In the genomic region with DNA sequence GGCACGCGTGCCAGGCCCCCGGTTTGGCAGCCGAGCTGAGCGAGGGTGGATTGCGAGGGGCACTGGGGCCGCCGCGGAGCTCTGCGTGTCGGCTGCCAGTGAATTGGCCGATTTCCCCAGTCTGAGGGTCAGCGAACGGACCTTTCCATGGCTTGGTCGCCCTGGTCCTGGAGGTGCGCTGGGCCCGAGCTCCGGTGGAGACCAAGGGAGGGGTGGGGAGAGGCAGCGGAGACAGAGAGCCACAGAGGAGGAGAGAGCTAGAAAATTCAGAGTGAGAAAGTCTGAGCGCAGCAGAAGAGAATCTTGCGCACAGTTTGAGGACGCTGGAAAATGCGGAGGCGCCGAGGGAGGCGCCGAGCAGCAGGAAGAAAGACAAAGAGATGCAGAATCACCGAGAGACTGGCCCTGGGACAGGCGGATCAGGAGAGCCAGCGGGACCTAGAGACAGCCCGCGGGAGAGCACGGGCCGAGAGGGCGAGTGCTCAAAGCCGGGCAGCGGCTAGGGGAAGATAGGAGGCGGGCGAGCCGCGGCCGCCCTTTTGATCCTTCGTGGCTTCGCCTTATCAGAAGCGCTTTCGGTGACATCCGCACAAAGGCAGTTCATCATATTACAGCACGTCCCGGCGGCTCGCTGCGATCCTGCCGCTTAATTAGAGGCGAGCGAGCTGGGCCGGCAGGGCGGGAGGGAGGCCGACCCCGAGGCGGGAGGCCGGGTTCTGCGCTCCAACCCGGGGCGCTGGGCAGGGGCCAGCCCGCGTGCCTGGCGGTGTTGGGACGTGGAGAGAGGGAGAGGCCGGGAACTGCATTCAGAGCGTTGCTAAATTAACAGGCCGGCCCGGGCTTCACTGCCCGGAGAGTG, we compare ENCODE assay signal across 13 cellular contexts. TPM values are rescaled to one million over a fixed set of nuclear protein-coding genes. Genes with fewer than 3 reads are reported as not detected.
A peak's percentile ranks its signal among the peaks of the same experiment; 100 is the strongest.
DNase-seq lines count a peak whose midpoint lies in the region; ATAC-seq and TF ChIP-seq lines count a peak whose summit lies in the region.
"Had no signal": no experiment of that assay in that cellular context is flagged by ENCODE, and none has a peak within 500 bp of the region (broad histone marks: within the 10 kb centered on the region; RNA-seq: fewer than 3 reads in every experiment).

No MANE protein-coding gene starts in this region.

- intact Hi-C loops in activated naive CD4-positive, alpha-beta T cell treated with anti-CD3 and anti-CD28 coated beads for 36 hours (cut with micrococcal nuclease), result no loop called here
- intact Hi-C loops in Panc1 (cut with micrococcal nuclease; ENCODE audit: unreplicated experiment), result no loop called here

- H3K79me1 ChIP-seq in mesenchymal stem cell (replicated peaks; ENCODE audit: low read length, poor library complexity, severe bottlenecking), result no peaks in the 10 kb centered on the region

- H2BK12ac ChIP-seq in mesenchymal stem cell (ENCODE audit: low read length in 2 of 2), result no peak overlapping the region

- H3K36me3 ChIP-seq in Panc1 (ENCODE audit: control insufficient read depth, insufficient read depth, low read length) (no peaks in the 10 kb centered on the region; the same call in 1 of the 2 replicates), iPS-18a (ENCODE audit: control insufficient read depth, low read depth, low read length) (no peaks in the 10 kb centered on the region), mesenchymal stem cell (ENCODE audit: control insufficient read depth in 1 of 2, insufficient read depth in 2 of 2, low read depth in 1 of 2, low read length in 2 of 2) (no peaks in the 10 kb centered on the region), HAP-1 (replicated peaks) (no peaks in the 10 kb centered on the region)

- H4K8ac ChIP-seq in mesenchymal stem cell (ENCODE audit: low read length), result no peak overlapping the region

- H3K9me3 ChIP-seq in Panc1 (ENCODE audit: control insufficient read depth, insufficient read depth, low read depth, low read length) (no peaks in the 10 kb centered on the region), iPS-18a (ENCODE audit: control insufficient read depth, low read depth, low read length) (no peaks in the 10 kb centered on the region), mesenchymal stem cell (ENCODE audit: control insufficient read depth, low read length) (no peaks in the 10 kb centered on the region), HAP-1 (no peaks in the 10 kb centered on the region)

- H2BK120ac ChIP-seq in mesenchymal stem cell (ENCODE audit: low read depth, low read length), result no peak overlapping the region

- H3K4me1 ChIP-seq in Panc1 (ENCODE audit: control insufficient read depth, insufficient read depth, low read length) (peaks cover 11% of the 10 kb centered on the region), iPS-18a (ENCODE audit: control insufficient read depth, low read depth, low read length) (peaks cover 49% of the 10 kb centered on the region), mesenchymal stem cell (ENCODE audit: control insufficient read depth, insufficient read depth, low read depth, low read length) (peaks cover 10% of the 10 kb centered on the region), HAP-1 (no peaks in the 10 kb centered on the region)

- no peak overlapping the region for H3K18ac ChIP-seq in mesenchymal stem cell (ENCODE audit: low read depth in 1 of 2, low read length in 2 of 2)

- H3K36me3 Mint-ChIP-seq in activated naive CD4-positive, alpha-beta T cell treated with anti-CD3 and anti-CD28 coated beads for 36 hours (ENCODE audit: low read depth), result no peaks in the 10 kb centered on the region

- H3K14ac ChIP-seq in mesenchymal stem cell (ENCODE audit: low read length in 2 of 2), result no peak overlapping the region

- H3K4me2 ChIP-seq in mesenchymal stem cell (ENCODE audit: low read length, poor library complexity, severe bottlenecking), result no peak overlapping the region

- no peak overlapping the region for H2AFZ ChIP-seq in mesenchymal stem cell (ENCODE audit: low read depth, low read length)

- no peak for DNase-seq in activated naive CD4-positive, alpha-beta T cell treated with anti-CD3 and anti-CD28 coated beads for 36 hours
- no peak for DNase-seq in activated naive CD4-positive, alpha-beta T cell treated with anti-CD3 and anti-CD28 coated beads, Interleukin-2, amount 50 U/mL, for 16 hours
- DNase-seq in Panc1 (ENCODE audit: low read depth, low spot score) (no peak), mesenchymal stem cell (no peak), HAP-1 (ENCODE audit: low spot score in 2 of 2) (no peak)
- DNase-seq in stimulated activated naive CD8-positive, alpha-beta T cell treated with anti-CD3 and anti-CD28 coated beads, Interleukin-15, Interleukin-2, amounts not matched to agents 100 U/mL and 50 U/mL, for 24 hours, result no peak
- DNase-seq: activated CD4-positive, alpha-beta T cell treated with anti-CD3 and anti-CD28 coated beads for 1 hour; COR-L47 had no signal

- no peak overlapping the region for H3K23ac ChIP-seq in mesenchymal stem cell (ENCODE audit: low read length in 2 of 2)

- BruUV-seq in Panc1 (replicated peaks; lab: Mats Ljungman, UMichigan), result no TSS peak

- no peak for TF ChIP-seq CTCF in Panc1 (IDR thresholded peaks at IDR 0.05)

- no peak overlapping the region for H2BK5ac ChIP-seq in mesenchymal stem cell (ENCODE audit: low read depth, low read length, poor library complexity, severe bottlenecking)

- no peak overlapping the region for H4K91ac ChIP-seq in mesenchymal stem cell (ENCODE audit: low read length)

- peak; percentile 62 for ATAC-seq in Panc1
- ATAC-seq in stimulated activated naive CD8-positive, alpha-beta T cell treated with anti-CD3 and anti-CD28 coated beads, Interleukin-15, Interleukin-2, amounts not matched to agents 100 U/mL and 50 U/mL, for 24 hours, result peak; percentile 40
- no peak for ATAC-seq in GM21515 (IDR thresholded peaks at IDR 0.05; ENCODE audit: unreplicated experiment)

- no peak overlapping the region for H2BK15ac ChIP-seq in mesenchymal stem cell (ENCODE audit: low read depth, poor library complexity, severe bottlenecking)

- H3K9me3 Mint-ChIP-seq in activated naive CD4-positive, alpha-beta T cell treated with anti-CD3 and anti-CD28 coated beads for 36 hours, result no peaks in the 10 kb centered on the region
- H3K9me3 Mint-ChIP-seq: IgD-negative memory B cell had no signal

- WGBS in mesenchymal stem cell, result 1% methylated on average over 66 of the region's 73 CpGs

- H3K4me1 Mint-ChIP-seq in activated naive CD4-positive, alpha-beta T cell treated with anti-CD3 and anti-CD28 coated beads for 36 hours (ENCODE audit: low read depth), result peaks cover 60% of the 10 kb centered on the region

- H3K4me3 Mint-ChIP-seq in activated naive CD4-positive, alpha-beta T cell treated with anti-CD3 and anti-CD28 coated beads for 36 hours, result peak overlapping the region; percentile 23

- H3K9ac ChIP-seq in iPS-18a (ENCODE audit: low read length), result no peak overlapping the region
- H3K9ac ChIP-seq in mesenchymal stem cell (ENCODE audit: low read length), result no peak overlapping the region

- CTCF ChIA-PET in activated naive CD4-positive, alpha-beta T cell treated with anti-CD3 and anti-CD28 coated beads for 36 hours (lab: Charles Lee), result interaction anchor here (0.6 to 0.9 kb wide), 3 partner anchors 38 to 227 kb away, joined by 3 to 4 read pairs (median 3); no protein-coding TSS in a partner anchor
- CTCF ChIA-PET in Panc1 (lab: Charles Lee), result no interaction called here

- peaks cover 85% of the 10 kb centered on the region for H3K27me3 Mint-ChIP-seq in activated naive CD4-positive, alpha-beta T cell treated with anti-CD3 and anti-CD28 coated beads for 36 hours (ENCODE audit: low read depth)

- no peak overlapping the region for H2AK5ac ChIP-seq in mesenchymal stem cell (ENCODE audit: low read length, severe bottlenecking)

- POLR2A ChIA-PET in Panc1 (lab: Charles Lee), result no interaction called here

- peaks cover 71% of the 10 kb centered on the region for H3K27me3 ChIP-seq in Panc1 (ENCODE audit: control insufficient read depth, insufficient read depth, low read length)
- H3K27me3 ChIP-seq in iPS-18a (ENCODE audit: control insufficient read depth, insufficient read depth, low read length), result peaks cover 99% of the 10 kb centered on the region
- H3K27me3 ChIP-seq in mesenchymal stem cell (ENCODE audit: control insufficient read depth in 1 of 2, insufficient read depth in 1 of 2, low read length in 2 of 2), result peaks cover 92 to 95% of the 10 kb centered on the region in 2 experiments
- peaks cover 92% of the 10 kb centered on the region for H3K27me3 ChIP-seq in HAP-1 (ENCODE audit: low read depth)

- H3K4ac ChIP-seq in mesenchymal stem cell (ENCODE audit: low read depth in 1 of 2, low read length in 2 of 2), result no peak overlapping the region

- H3K4me3 ChIP-seq in Panc1 (ENCODE audit: low read depth in 2 of 2, low read length in 2 of 2), result peak overlapping the region; percentile 12 to 45; a peak in 3 of 4 replicates
- H3K4me3 ChIP-seq in iPS-18a (ENCODE audit: low read length), result peak overlapping the region; percentile 41
- H3K4me3 ChIP-seq in mesenchymal stem cell (ENCODE audit: insufficient read depth in 1 of 2, low read depth in 1 of 2, low read length in 2 of 2), result no peak overlapping the region
- no peak overlapping the region for H3K4me3 ChIP-seq in HAP-1

- no peak overlapping the region for H3K27ac ChIP-seq in Panc1 (ENCODE audit: low read length)
- H3K27ac ChIP-seq in iPS-18a (ENCODE audit: low read length), result no peak overlapping the region
- H3K27ac ChIP-seq in mesenchymal stem cell (ENCODE audit: low read length, poor library complexity, severe bottlenecking), result no peak overlapping the region

- in situ Hi-C loops in Panc1 (cut with HindIII; ENCODE audit: low pct_unique_long_range_greater_than_20kb, low sequenced_read_pairs), result no loop called here
- in situ Hi-C loops in HAP-1 (cut with MboI; ENCODE audit: low sequenced_read_pairs), result no loop called here

- H3K27ac Mint-ChIP-seq in activated naive CD4-positive, alpha-beta T cell treated with anti-CD3 and anti-CD28 coated beads for 36 hours, result no peak overlapping the region

RNA-seq across cellular contexts. Expression of gene PAX7, which starts 12.7 kb away (rescaled TPM):
- total RNA-seq in activated naive CD4-positive, alpha-beta T cell treated with anti-CD3 and anti-CD28 coated beads for 36 hours, result not detected
- total RNA-seq in Panc1 (2021; ENCODE audit: unreplicated experiment), result not detected
- not detected for polyA plus RNA-seq in Panc1 (2012; ENCODE audit: insufficient read length)
- polyA plus RNA-seq in mesenchymal stem cell (2013, experiment 1 of 2), result not detected
- polyA plus RNA-seq in mesenchymal stem cell (2013, experiment 2 of 2), result not detected
- total RNA-seq: glomerular endothelial cell, omental fat pad had no signal
- polyA plus RNA-seq: IgD-negative memory B cell had no signal

Comparison
In these comparisons a context has a peak if more than half of its experiments do, and no peak if none do; other contexts are left out.
1. H3K4me3 ChIP-seq: peak in Panc1 (2 of 2) and iPS-18a (single experiment); none in mesenchymal stem cell (0 of 2) and HAP-1 (single experiment).